In genomic region chr2:236578411-236578846, GRCh38 we compare ENCODE assay signal across 1 cellular context.
A peak's percentile ranks its signal among the peaks of the same experiment; 100 is the strongest.
TF ChIP-seq lines count a peak whose summit lies in the region.

No MANE protein-coding gene starts in this region.

TF ChIP-seq in GM12878, 131 proteins besides CTCF, POLR2A, EP300 and RAD21:
- TF ChIP-seq MEF2B (IDR thresholded peaks at IDR 0.05; ENCODE audit: partially characterized antibody, poor library complexity, severe bottlenecking): peak; percentile 58
- TF ChIP-seq NKRF (conservative IDR thresholded peaks at IDR 0.05): no peak
- no peak for TF ChIP-seq IRF4 (IDR thresholded peaks at IDR 0.05; ENCODE audit: low read depth, low read length)
- TF ChIP-seq BRCA1 (IDR thresholded peaks at IDR 0.05; ENCODE audit: low read depth, low read length): no peak
